Comparison of ENCODE assay signal across 23 cellular contexts in the genomic region with DNA sequence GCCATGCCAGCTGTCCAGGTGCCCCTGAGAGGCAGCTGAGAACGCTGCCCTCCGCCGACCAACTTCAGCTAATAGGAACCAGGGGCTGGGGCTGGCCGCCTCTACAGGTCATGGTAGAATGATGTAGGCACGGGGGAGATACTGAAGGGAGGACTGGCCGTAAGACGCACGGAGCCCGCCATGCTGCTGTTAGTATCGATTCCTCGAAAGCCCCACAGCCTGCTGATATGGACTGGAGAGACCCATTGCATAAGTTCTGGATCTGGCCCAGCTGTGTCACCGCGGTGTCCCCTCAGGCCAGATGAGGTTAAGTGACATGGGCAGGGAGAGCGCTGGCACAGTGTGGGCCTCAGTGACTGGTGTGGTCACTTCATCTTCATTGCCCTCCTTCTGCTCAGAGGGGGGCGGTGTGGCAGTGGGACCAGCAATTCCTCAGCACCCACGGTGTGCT.
DNase-seq lines count a peak whose midpoint lies in the region; ATAC-seq and TF ChIP-seq lines count a peak whose summit lies in the region.
"Had no signal": no experiment of that assay in that cellular context is flagged by ENCODE, and none has a peak within 500 bp of the region (broad histone marks: within the 10 kb centered on the region; RNA-seq: fewer than 3 reads in every experiment).

No MANE protein-coding gene starts in this region.

- H3K27ac ChIP-seq in RWPE2 (ENCODE audit: poor library complexity, severe bottlenecking) (no peak overlapping the region), spleen (no peak overlapping the region)
- H3K27ac ChIP-seq: PC-9, SJCRH30 had no signal

- no peaks in the 10 kb centered on the region for H3K27me3 ChIP-seq in BE2C
- no peaks in the 10 kb centered on the region for H3K27me3 ChIP-seq in RWPE2 (ENCODE audit: insufficient read depth, poor library complexity, severe bottlenecking)
- H3K27me3 ChIP-seq in spleen (replicated peaks in 1 of 7) = no peaks in the 10 kb centered on the region
- H3K27me3 ChIP-seq: SJCRH30 had no signal

- TF ChIP-seq CTCF in BE2C (IDR thresholded peaks at IDR 0.05; ENCODE audit: low read depth, low read length) (no peak), RWPE2 (IDR thresholded peaks at IDR 0.05; ENCODE audit: poor library complexity, severe bottlenecking) (no peak), spleen (IDR thresholded peaks at IDR 0.05 in 8 of 11, conservative IDR thresholded peaks at IDR 0.05 in 3 of 11) (no peak)

- DNase-seq in BE2C (peak; percentile 15), RWPE2 (ENCODE audit: low spot score) (peak; percentile 38), left lobe of liver (ENCODE audit: low spot score) (peak; percentile 79), spleen (peak; percentile 64), CD1c-positive myeloid dendritic cell (ENCODE audit: extremely low spot score) (no peak)
- DNase-seq: Caco-2; CD4-positive, alpha-beta T cell; DMS 273 treated with DMSO at 0.1 percent for 48 hours; DMS79 treated with DMSO at 0.1 percent for 48 hours; HCEC 1CT; NCI-H1105; NCI-H146; NCI-H2029; NCI-H226; NCI-H510A treated with DMSO at 0.1 percent for 48 hours; NCI-H748 treated with DMSO at 0.1 percent for 48 hours; RPMI8226; SJCRH30 had no signal

- H3K36me3 ChIP-seq in BE2C (peaks cover 54% of the 10 kb centered on the region), RWPE2 (ENCODE audit: low read depth) (no peaks in the 10 kb centered on the region), spleen (no peaks in the 10 kb centered on the region)
- H3K36me3 ChIP-seq: SJCRH30 had no signal

- ATAC-seq in RWPE2 (ENCODE audit: low read depth) (no peak), left lobe of liver (peak; percentile 57), GM21381 (IDR thresholded peaks at IDR 0.05; ENCODE audit: unreplicated experiment) (no peak), GM19397 (IDR thresholded peaks at IDR 0.05; ENCODE audit: unreplicated experiment) (no peak)

- intact Hi-C loops in spleen (cut with DNase I; ENCODE audit: low total_unique reads) = loop anchor here (10.0 kb wide), 1 partner anchor 885 kb away; no protein-coding TSS in a partner anchor

- H3K4me3 ChIP-seq in BE2C (ENCODE audit: low read depth, low read length) = no peak overlapping the region
- no peak overlapping the region for H3K4me3 ChIP-seq in RWPE2 (ENCODE audit: severe bottlenecking)
- no peak overlapping the region for H3K4me3 ChIP-seq in spleen
- H3K4me3 ChIP-seq: GM12878, GM23338, PC-9, SJCRH30 had no signal

- no peak for TF ChIP-seq POLR2A in spleen (IDR thresholded peaks at IDR 0.05)

- WGBS in spleen, 5 donors = 88 to 92% (median 90%) methylated on average over 16 of the region's 16 CpGs

- 0 out of 2 replicates have a peak, but pooled peaks cover 3% of the 10 kb centered on the region for H3K4me1 ChIP-seq in BE2C
- H3K4me1 ChIP-seq in RWPE2 (ENCODE audit: insufficient read depth, poor library complexity, severe bottlenecking) = peaks cover under 1% of the 10 kb centered on the region
- no peaks in the 10 kb centered on the region for H3K4me1 ChIP-seq in spleen
- H3K4me1 ChIP-seq: Caco-2, SJCRH30 had no signal

- H3K9me3 ChIP-seq in BE2C (no peaks in the 10 kb centered on the region), RWPE2 (ENCODE audit: severe bottlenecking) (no peaks in the 10 kb centered on the region), spleen (no peaks in the 10 kb centered on the region)
- H3K9me3 ChIP-seq: Caco-2, SJCRH30 had no signal
